18 cellular contexts compared by ENCODE assay signal in genomic region chr3:45746182-45746973, GRCh38. TPM values are rescaled to one million over a fixed set of nuclear protein-coding genes. Genes with fewer than 3 reads are reported as not detected.
A peak's percentile ranks its signal among the peaks of the same experiment; 100 is the strongest.
DNase-seq lines count a peak whose midpoint lies in the region; ATAC-seq and TF ChIP-seq lines count a peak whose summit lies in the region.
"Had no signal": no experiment of that assay in that cellular context is flagged by ENCODE, and none has a peak within 500 bp of the region (broad histone marks: within the 10 kb centered on the region; RNA-seq: fewer than 3 reads in every experiment).

No MANE protein-coding gene starts in this region.

- no peaks in the 10 kb centered on the region for H3K27me3 ChIP-seq in right cardiac atrium (ENCODE audit: control insufficient read depth, insufficient read depth)
- no peaks in the 10 kb centered on the region for H3K27me3 ChIP-seq in psoas muscle (ENCODE audit: insufficient read depth in 3 of 3, low read length in 2 of 3)

- peaks cover 0 to 61% of the 10 kb centered on the region in 2 experiments; a peak in 1 of 3 replicates for H3K36me3 ChIP-seq in HEK293 (ENCODE audit: control insufficient read depth in 2 of 2, insufficient read depth in 1 of 2, low read length in 2 of 2)
- H3K36me3 ChIP-seq in psoas muscle (ENCODE audit: insufficient read depth in 1 of 2, low read depth in 1 of 2) = peaks cover 3 to 49% of the 10 kb centered on the region in 2 donors

- H3K4me1 ChIP-seq in HEK293 (ENCODE audit: control insufficient read depth, insufficient read depth, low read length) = no peaks in the 10 kb centered on the region
- no peaks in the 10 kb centered on the region for H3K4me1 ChIP-seq in right cardiac atrium (ENCODE audit: control insufficient read depth, insufficient read depth, low read length)
- H3K4me1 ChIP-seq in psoas muscle = no peaks in the 10 kb centered on the region

- 94% methylated on average over 36 of the region's 36 CpGs for WGBS in right cardiac atrium
- WGBS in psoas muscle, 3 donors = 94 to 96% (median 95%) methylated on average over 34 to 36 of the region's 36 CpGs

- H3K9me3 ChIP-seq in HEK293 (ENCODE audit: control insufficient read depth, insufficient read depth, low read depth, low read length) = no peaks in the 10 kb centered on the region
- H3K9me3 ChIP-seq in right cardiac atrium (ENCODE audit: control insufficient read depth, low read length) = no peaks in the 10 kb centered on the region
- no peaks in the 10 kb centered on the region for H3K9me3 ChIP-seq in psoas muscle

- intact Hi-C loops in right cardiac atrium (cut with DNase I) (no loop called here), psoas muscle (cut with DNase I) (no loop called here)

- CTCF ChIA-PET in HEK293 (lab: Yijun Ruan, JAX) = no interaction called here
- CTCF ChIA-PET in RWPE1 (lab: Yijun Ruan, JAX) = no interaction called here

- POLR2A ChIA-PET in HEK293 (lab: Yijun Ruan, JAX) = no interaction called here
- POLR2A ChIA-PET in RWPE1 (lab: Yijun Ruan, JAX; ENCODE audit: low non-redundant PET) = no interaction called here

- H3K4me3 ChIP-seq in HEK293 (ENCODE audit: low read depth, low read length) (no peak overlapping the region), right cardiac atrium (ENCODE audit: low read length) (no peak overlapping the region), psoas muscle (no peak overlapping the region)

- DNase-seq in RWPE1 (ENCODE audit: low spot score) = no peak
- peak in 2 of 3 donors; percentile 53 to 61 for DNase-seq in right cardiac atrium
- DNase-seq in psoas muscle = no peak
- no peak for DNase-seq in ACHN
- no peak for DNase-seq in stimulated activated CD8-positive, alpha-beta memory T cell treated with anti-CD3 and anti-CD28 coated beads, Interleukin-4, amount 100 ng/mL, for 48 hours
- no peak for DNase-seq in NCI-H82 (lab: John Stamatoyannopoulos, UW)
- DNase-seq: AML-193, GOT3, MV-4-11, NCI-H1694 treated with DMSO at 0.1 percent for 48 hours, NCI-H345, NCI-H524 treated with DMSO at 0.1 percent for 48 hours, PC-3 had no signal

- in situ Hi-C loops in ACHN (cut with HindIII; ENCODE audit: low pct_ligation_motif_present, low pct_unique_long_range_greater_than_20kb, low sequenced_read_pairs) = no loop called here

- H3K27ac ChIP-seq in HEK293 (ENCODE audit: extremely low read depth, low read depth, low read length) = no peak overlapping the region
- H3K27ac ChIP-seq in RWPE1 = 0 out of 2 replicates have a peak overlapping the region, but pooled peaks have one; percentile 68
- H3K27ac ChIP-seq in right cardiac atrium (ENCODE audit: low read length) = no peak overlapping the region
- H3K27ac ChIP-seq in psoas muscle = no peak overlapping the region
- H3K27ac ChIP-seq: C4-2B, KMS-11 had no signal

- ATAC-seq in right cardiac atrium = peak; percentile 44 to 47
- peak in 3 of 4 donors; percentile 13 to 24 (median 21) for ATAC-seq in psoas muscle
- no peak for ATAC-seq in HG03097 (IDR thresholded peaks at IDR 0.05; ENCODE audit: low FRiP score, unreplicated experiment)
- ATAC-seq: PC-3 had no signal

- TF ChIP-seq CTCF in HEK293 (tag by site-specific recombination; IDR thresholded peaks at IDR 0.05) = no peak
- TF ChIP-seq CTCF in RWPE1 (conservative IDR thresholded peaks at IDR 0.05; ENCODE audit: low read depth) = no peak
- TF ChIP-seq CTCF in psoas muscle (IDR thresholded peaks at IDR 0.05) = no peak

TF ChIP-seq in HEK293, 187 proteins besides CTCF, POLR2A, EP300 and RAD21:
- TF ChIP-seq ZBTB49 (tag by site-specific recombination; IDR thresholded peaks at IDR 0.05; ENCODE audit: low read depth) (no peak), ZNF169 (tag by site-specific recombination; IDR thresholded peaks at IDR 0.05) (no peak), ZNF350 (tag by site-specific recombination; IDR thresholded peaks at IDR 0.05) (no peak), ZNF362 (tag by site-specific recombination; IDR thresholded peaks at IDR 0.05) (no peak), KLF17 (tag by site-specific recombination; IDR thresholded peaks at IDR 0.05) (no peak), ZNF239 (tag by site-specific recombination; IDR thresholded peaks at IDR 0.05) (no peak), MZF1 (tag by site-specific recombination; IDR thresholded peaks at IDR 0.05; ENCODE audit: borderline replicate concordance) (no peak), ZBTB26 (tag by site-specific recombination; optimal IDR thresholded peaks at IDR 0.05) (no peak), GLIS1 (tag by site-specific recombination; IDR thresholded peaks at IDR 0.05) (peak; percentile 22), ZIC2 (tag by site-specific recombination; IDR thresholded peaks at IDR 0.05) (peak; percentile 79; the same call in 1 of the 2 replicates), ZNF16 (tag by site-specific recombination; IDR thresholded peaks at IDR 0.05; ENCODE audit: low read depth) (no peak)

RNA-seq across cellular contexts. Expression of gene SLC6A20, which starts 50.0 kb away (rescaled TPM):
- total RNA-seq in right cardiac atrium (not detected), psoas muscle (under 1 TPM; 0.27 to 0.69 (median 0.59) TPM)
- polyA plus RNA-seq in right cardiac atrium (not detected), psoas muscle (under 1 TPM; 0.10 to 0.42 (median 0.37) TPM)
- total RNA-seq: PC-3, SK-MEL-5 had no signal

RNA-seq across cellular contexts. Expression of gene SACM1L, which starts 57.2 kb away (rescaled TPM):
- total RNA-seq in right cardiac atrium (10 to 100 TPM; 26.9 to 32.0 (median 29.5) TPM), psoas muscle (10 to 100 TPM; 13.1 to 18.1 (median 14.5) TPM)
- polyA plus RNA-seq in right cardiac atrium (17.0 TPM), psoas muscle (10 to 100 TPM in 2 of 3 donors, 1 to 10 TPM in 1; 7.5 to 14.2 (median 13.3) TPM)

Comparison
In these comparisons a context has a peak if more than half of its experiments do, and no peak if none do; other contexts are left out.
1. DNase-seq: peak in right cardiac atrium (2 of 3); none in RWPE1 (single experiment), psoas muscle (0 of 2), ACHN (single experiment), stimulated activated CD8-positive, alpha-beta memory T cell treated with anti-CD3 and anti-CD28 coated beads, Interleukin-4, amount 100 ng/mL, for 48 hours (single experiment) and NCI-H82 (single experiment).